Comparison of ENCODE assay signal across 8 cellular contexts in genomic region chr11:28529540-28530410, GRCh38.
DNase-seq lines count a peak whose midpoint lies in the region; ATAC-seq and TF ChIP-seq lines count a peak whose summit lies in the region.

No MANE protein-coding gene starts in this region.

- H3K79me2 ChIP-seq in GM23248 (ENCODE audit: insufficient read depth) = no peaks in the 10 kb centered on the region

- TF ChIP-seq CTCF in AG09319 (IDR thresholded peaks at IDR 0.05; ENCODE audit: low read depth, low read length) (peak; percentile 18), endodermal cell (conservative IDR thresholded peaks at IDR 0.05) (peak; percentile 78)

- peaks cover 21% of the 10 kb centered on the region for H3K9me3 Mint-ChIP-seq in endodermal cell

- no peak overlapping the region for H3K27ac Mint-ChIP-seq in endodermal cell

- WGBS in GM23248 (ENCODE audit: low coverage in 1 of 2, low lambda C conversion rate in 2 of 2, missing lambda C conversion rate in 2 of 2), 2 experiments = 22 to 25% methylated on average over 3 of the region's 3 CpGs
- 92% methylated on average over 2 of the region's 3 CpGs; no CpG with 5 or more reads in 1 of the 2 experiments for WGBS in endodermal cell (ENCODE audit: insufficient coverage in 1 of 2, insufficient read length in 1 of 2), 2 experiments

- H3K27me3 Mint-ChIP-seq in endodermal cell (ENCODE audit: insufficient read depth) = peaks cover 50% of the 10 kb centered on the region

- H3K4me2 ChIP-seq in GM23248 (ENCODE audit: unreplicated experiment) = peak overlapping the region; percentile 15

- H3K36me3 Mint-ChIP-seq in endodermal cell (ENCODE audit: low read depth) = peaks cover 4% of the 10 kb centered on the region

- no peaks in the 10 kb centered on the region for H3K4me1 Mint-ChIP-seq in endodermal cell

- no peak overlapping the region for H3K4me3 Mint-ChIP-seq in endodermal cell

- no peaks in the 10 kb centered on the region for H3K9me2 ChIP-seq in GM23248 (ENCODE audit: insufficient read depth)

- peaks cover 10% of the 10 kb centered on the region; the same call in 1 of the 2 replicates for H3F3A ChIP-seq in GM23248 (ENCODE audit: insufficient read depth)

- no peaks in the 10 kb centered on the region for H4K20me1 ChIP-seq in GM23248 (ENCODE audit: insufficient read depth)

- H3K27me3 ChIP-seq in GM23248 (replicated peaks; ENCODE audit: insufficient read depth) = no peaks in the 10 kb centered on the region
- peaks cover 63% of the 10 kb centered on the region for H3K27me3 ChIP-seq in endodermal cell (ENCODE audit: control insufficient read depth, insufficient read depth, low read length, poor library complexity, severe bottlenecking)

- H3K9me3 ChIP-seq in GM23248 (ENCODE audit: low read depth) (peaks cover 3% of the 10 kb centered on the region), endodermal cell (ENCODE audit: control insufficient read depth, low read length) (peaks cover 21% of the 10 kb centered on the region)

- no peak overlapping the region for H3K9ac ChIP-seq in GM23248
- H3K9ac ChIP-seq in endodermal cell (ENCODE audit: extremely low read depth, low read length, poor library complexity, severe bottlenecking) = no peak overlapping the region

- peak; percentile 27 for DNase-seq in AG09319 (ENCODE audit: extremely low read depth, low read depth)
- DNase-seq in GM23248 = peak; percentile 71
- DNase-seq in NCI-H524 treated with DMSO at 0.1 percent for 48 hours (lab: John Stamatoyannopoulos, UW) = peak; percentile 3
- DNase-seq in endodermal cell = no peak
- peak; percentile 74 for DNase-seq in pons (ENCODE audit: low spot score)
- DNase-seq in activated CD4-positive, alpha-beta T cell treated with anti-CD3 and anti-CD28 coated beads for 4 hours = no peak
- no peak for DNase-seq in NK-92 (lab: John Stamatoyannopoulos, UW; ENCODE audit: unreplicated experiment)

- peak overlapping the region; percentile 27; the same call in 1 of the 2 replicates for H2AFZ ChIP-seq in GM23248

- H3K4me1 ChIP-seq in GM23248 (ENCODE audit: insufficient read depth) = peaks cover 21% of the 10 kb centered on the region
- no peaks in the 10 kb centered on the region for H3K4me1 ChIP-seq in endodermal cell (ENCODE audit: control insufficient read depth, insufficient read depth, low read length)

- peak overlapping the region; percentile 28; the same call in 1 of the 2 replicates for H3K4me3 ChIP-seq in GM23248
- no peak overlapping the region for H3K4me3 ChIP-seq in endodermal cell (ENCODE audit: low read length)

- H3K27ac ChIP-seq in GM23248 (no peak overlapping the region), endodermal cell (ENCODE audit: low read depth, low read length) (no peak overlapping the region)

- in situ Hi-C loops in GM23248 (cut with MboI) = loop anchor here (10.0 kb wide), 1 partner anchor 825 kb away; the partner anchor contains the start of gene BDNF

- no peaks in the 10 kb centered on the region for H3K36me3 ChIP-seq in GM23248 (ENCODE audit: low read depth)
- no peaks in the 10 kb centered on the region for H3K36me3 ChIP-seq in endodermal cell (ENCODE audit: control insufficient read depth, insufficient read depth, low read length)

- ATAC-seq in GM19467 (IDR thresholded peaks at IDR 0.05; ENCODE audit: unreplicated experiment) = no peak

Comparison
In these comparisons a context has a peak if more than half of its experiments do, and no peak if none do; other contexts are left out.
1. DNase-seq: peak in AG09319 (single experiment), GM23248 (single experiment), NCI-H524 treated with DMSO at 0.1 percent for 48 hours (single experiment) and pons (single experiment); none in endodermal cell (single experiment), activated CD4-positive, alpha-beta T cell treated with anti-CD3 and anti-CD28 coated beads for 4 hours (0 of 2) and NK-92 (single experiment).